ENCODE assay signal across 9 cellular contexts in genomic region chr9:34612788-34613390, GRCh38. TPM values are rescaled to one million over a fixed set of nuclear protein-coding genes. Genes with fewer than 3 reads are reported as not detected.
DNase-seq lines count a peak whose midpoint lies in the region; ATAC-seq, FAIRE-seq and TF ChIP-seq lines count a peak whose summit lies in the region.
"Had no signal": no experiment of that assay in that cellular context is flagged by ENCODE, and none has a peak within 500 bp of the region (broad histone marks: within the 10 kb centered on the region; RNA-seq: fewer than 3 reads in every experiment).

No MANE protein-coding gene starts in this region.

- H3K4me3 ChIP-seq in CD8-positive, alpha-beta memory T cell (ENCODE audit: low read length) = peak overlapping the region; percentile 90
- H3K4me3 ChIP-seq in HAP-1 = peak overlapping the region; percentile 87
- peak overlapping the region; percentile 66 to 91 for H3K4me3 ChIP-seq in kidney (ENCODE audit: low read length in 2 of 2)

- peak; percentile 46 for ATAC-seq in activated B cell treated with CpG ODN at 0.5 μM for 24 hours (ENCODE audit: low read depth)
- ATAC-seq in HG03378 (IDR thresholded peaks at IDR 0.05; ENCODE audit: unreplicated experiment) = no peak

- peaks cover 22 to 32% (median 26%) of the 10 kb centered on the region in 3 donors for H3K4me1 Mint-ChIP-seq in CD8-positive, alpha-beta memory T cell
- H3K4me1 Mint-ChIP-seq in activated B cell treated with CpG ODN at 0.5 μM for 24 hours = peaks cover 19% of the 10 kb centered on the region

- peak overlapping the region in 1 of 2 donors; percentile 88 for H3K9ac ChIP-seq in kidney (ENCODE audit: low read length in 2 of 2)

- H3K27ac ChIP-seq in CD8-positive, alpha-beta memory T cell (ENCODE audit: low read depth, low read length) = peak overlapping the region; percentile 85
- H3K27ac ChIP-seq in kidney (ENCODE audit: low read depth in 2 of 2, low read length in 2 of 2) = no peak overlapping the region

- H3K9me3 ChIP-seq in CD8-positive, alpha-beta memory T cell (ENCODE audit: low read length) = no peaks in the 10 kb centered on the region
- H3K9me3 ChIP-seq in HAP-1 = no peaks in the 10 kb centered on the region
- no peaks in the 10 kb centered on the region for H3K9me3 ChIP-seq in kidney (ENCODE audit: control insufficient read depth in 1 of 2, low read length in 2 of 2)

- peak overlapping the region; percentile 3 to 95 (median 92) for H3K27ac Mint-ChIP-seq in CD8-positive, alpha-beta memory T cell
- peak overlapping the region; percentile 62 for H3K27ac Mint-ChIP-seq in activated B cell treated with CpG ODN at 0.5 μM for 24 hours

- intact Hi-C loops in activated B cell treated with CpG ODN at 0.5 μM for 24 hours (cut with micrococcal nuclease) (loop anchor here (1.0 to 10.0 kb wide), 13 partner anchors 7 to 1202 kb away; partner anchors contain the start of genes DCTN3, DNAI1, DNAJB5 and FAM219A), kidney (cut with DNase I) (no loop called here)

- POLR2A ChIA-PET in CD8-positive, alpha-beta memory T cell (lab: Charles Lee) = interaction anchor here (0.6 to 1.1 kb wide), 5 partner anchors 7 to 34 kb away, joined by 3 to 13 read pairs (median 4); partner anchors contain the start of genes DCTN3, GALT and SIGMAR1
- POLR2A ChIA-PET in activated B cell treated with CpG ODN at 0.5 μM for 24 hours (lab: Charles Lee) = interaction anchor here (0.6 to 6.8 kb wide), 8 partner anchors 7 to 158 kb away, joined by 3 to 44 read pairs (median 4); partner anchors contain the start of genes DCTN3, DNAI1, FAM219A and GALT

- H3K9me3 Mint-ChIP-seq in CD8-positive, alpha-beta memory T cell = no peaks in the 10 kb centered on the region
- H3K9me3 Mint-ChIP-seq in activated B cell treated with CpG ODN at 0.5 μM for 24 hours = no peaks in the 10 kb centered on the region

- FAIRE-seq in kidney (lab: Jason Lieb, UNC) = no peak

- CTCF ChIA-PET in CD8-positive, alpha-beta memory T cell (lab: Charles Lee) = interaction anchor here (0.7 to 2.7 kb wide), 19 partner anchors 8 to 612 kb away, joined by 3 to 29 read pairs (median 6); partner anchors contain the start of genes CCL27, DCTN3, GALT and IL11RA
- CTCF ChIA-PET in activated B cell treated with CpG ODN at 0.5 μM for 24 hours (lab: Charles Lee) = interaction anchor here (0.9 to 5.3 kb wide), 4 partner anchors 8 to 52 kb away, joined by 3 to 62 read pairs (median 4); partner anchors contain the start of genes DCTN3 and SIGMAR1

- peaks cover 14% of the 10 kb centered on the region for H3K36me3 ChIP-seq in CD8-positive, alpha-beta memory T cell (ENCODE audit: insufficient read depth, low read length)
- H3K36me3 ChIP-seq in HAP-1 (replicated peaks) = peaks cover 29% of the 10 kb centered on the region
- peaks cover 25 to 29% of the 10 kb centered on the region in 2 donors for H3K36me3 ChIP-seq in kidney (ENCODE audit: control insufficient read depth in 1 of 2, insufficient read depth in 2 of 2, low read length in 2 of 2)

- H3K4me3 Mint-ChIP-seq in CD8-positive, alpha-beta memory T cell = peak overlapping the region; percentile 85 to 94 (median 88)
- H3K4me3 Mint-ChIP-seq in activated B cell treated with CpG ODN at 0.5 μM for 24 hours = peak overlapping the region; percentile 86

- peak; percentile 61 to 75 (median 63) for DNase-seq in CD8-positive, alpha-beta memory T cell
- DNase-seq in HAP-1 (ENCODE audit: low spot score in 2 of 2) = peak; percentile 74 to 89
- DNase-seq in NCI-H2196 (lab: John Stamatoyannopoulos, UW; ENCODE audit: unreplicated experiment) = peak; percentile 92
- DNase-seq in activated B cell treated with CpG ODN at 0.5 μM for 24 hours = peak; percentile 56
- peak; percentile 90 for DNase-seq in cerebellar cortex (ENCODE audit: low spot score)
- peak; percentile 87 for DNase-seq in kidney
- peak; percentile 40 to 62 for DNase-seq in stimulated activated CD4-positive, alpha-beta T cell treated with anti-CD3 and anti-CD28 coated beads, Interleukin-12 subunit alpha, Interleukin-12 subunit beta, amount 100 ng/mL, for 24 hours (ENCODE audit: low read depth in 2 of 2)

- peaks cover 4 to 55% (median 14%) of the 10 kb centered on the region in 3 donors for H3K36me3 Mint-ChIP-seq in CD8-positive, alpha-beta memory T cell
- H3K36me3 Mint-ChIP-seq in activated B cell treated with CpG ODN at 0.5 μM for 24 hours (ENCODE audit: low read depth) = peaks cover 40% of the 10 kb centered on the region

- in situ Hi-C loops in HAP-1 (cut with MboI; ENCODE audit: low sequenced_read_pairs) = no loop called here

- no peaks in the 10 kb centered on the region for H3K27me3 ChIP-seq in CD8-positive, alpha-beta memory T cell (ENCODE audit: insufficient read depth, low read length, poor library complexity, severe bottlenecking)
- H3K27me3 ChIP-seq in HAP-1 (ENCODE audit: low read depth) = no peaks in the 10 kb centered on the region

- peaks cover 0 to 2% of the 10 kb centered on the region in 2 donors for H3K27me3 Mint-ChIP-seq in CD8-positive, alpha-beta memory T cell
- no peaks in the 10 kb centered on the region for H3K27me3 Mint-ChIP-seq in activated B cell treated with CpG ODN at 0.5 μM for 24 hours

- TF ChIP-seq CTCF in activated B cell treated with CpG ODN at 0.5 μM for 24 hours (IDR thresholded peaks at IDR 0.05) (no peak), kidney (IDR thresholded peaks at IDR 0.05; ENCODE audit: borderline replicate concordance, extremely low read depth, insufficient read depth) (peak; percentile 80)

- peaks cover 22% of the 10 kb centered on the region for H3K4me1 ChIP-seq in CD8-positive, alpha-beta memory T cell (ENCODE audit: insufficient read depth, low read length)
- H3K4me1 ChIP-seq in HAP-1 (peaks cover 17% of the 10 kb centered on the region), kidney (ENCODE audit: control insufficient read depth in 1 of 2, insufficient read depth in 1 of 2, low read depth in 1 of 2, low read length in 2 of 2) (peaks cover 11 to 15% of the 10 kb centered on the region in 2 donors)

RNA-seq across cellular contexts. Expression of gene RPP25L, which starts 1.0 kb away (rescaled TPM):
- 10 to 100 TPM; 34.5 to 39.0 TPM for total RNA-seq in CD8-positive, alpha-beta memory T cell
- polyA plus RNA-seq in CD8-positive, alpha-beta memory T cell = 35.9 TPM
- total RNA-seq in activated B cell treated with CpG ODN at 0.5 μM for 24 hours (17.5 and 18.9 TPM in 2 replicates), kidney (21.9 TPM)
- polyA plus RNA-seq in kidney (ENCODE audit: insufficient read depth, low read depth, low replicate concordance) = 73.8 TPM

RNA-seq across cellular contexts. Expression of gene DCTN3, which starts 7.4 kb away (rescaled TPM):
- 10 to 100 TPM; 83.3 to 83.4 TPM for total RNA-seq in CD8-positive, alpha-beta memory T cell
- 128 TPM for polyA plus RNA-seq in CD8-positive, alpha-beta memory T cell
- 63.9 and 64.3 TPM in 2 replicates for total RNA-seq in activated B cell treated with CpG ODN at 0.5 μM for 24 hours
- 92.0 TPM for total RNA-seq in kidney
- polyA plus RNA-seq in kidney (ENCODE audit: insufficient read depth, low read depth, low replicate concordance) = 175 TPM

RNA-seq across cellular contexts. Expression of gene ARID3C, which starts 16.0 kb away (rescaled TPM):
- total RNA-seq in CD8-positive, alpha-beta memory T cell = under 1 TPM; 0.22 to 0.44 TPM
- not detected for polyA plus RNA-seq in CD8-positive, alpha-beta memory T cell
- total RNA-seq in activated B cell treated with CpG ODN at 0.5 μM for 24 hours (not detected in 2 replicates), kidney (not detected)
- polyA plus RNA-seq in kidney (ENCODE audit: insufficient read depth, low read depth, low replicate concordance) = not detected
- polyA plus RNA-seq: adipose tissue had no signal

RNA-seq across cellular contexts. Expression of gene CNTFR, which starts 23.4 kb away (rescaled TPM):
- not detected for total RNA-seq in CD8-positive, alpha-beta memory T cell
- polyA plus RNA-seq in CD8-positive, alpha-beta memory T cell = not detected
- total RNA-seq in activated B cell treated with CpG ODN at 0.5 μM for 24 hours (not detected in 2 replicates), kidney (3.7 TPM)
- polyA plus RNA-seq in kidney (ENCODE audit: insufficient read depth, low read depth, low replicate concordance) = 1.7 TPM

RNA-seq across cellular contexts. Expression of gene SIGMAR1, which starts 24.7 kb away (rescaled TPM):
- 100 to 1,000 TPM; 138 to 141 TPM for total RNA-seq in CD8-positive, alpha-beta memory T cell
- 95.4 TPM for polyA plus RNA-seq in CD8-positive, alpha-beta memory T cell
- total RNA-seq in activated B cell treated with CpG ODN at 0.5 μM for 24 hours = 27.2 TPM in 2 replicates
- total RNA-seq in kidney = 40.6 TPM
- 43.3 TPM for polyA plus RNA-seq in kidney (ENCODE audit: insufficient read depth, low read depth, low replicate concordance)
